In genomic region chr12:114683709-114684097, GRCh38 we compare ENCODE assay signal across 8 cellular contexts. TPM values are rescaled to one million over a fixed set of nuclear protein-coding genes. Genes with fewer than 3 reads are reported as not detected.
DNase-seq lines count a peak whose midpoint lies in the region; ATAC-seq and TF ChIP-seq lines count a peak whose summit lies in the region.

No MANE protein-coding gene starts in this region.

- no peak for DNase-seq in T-helper 2 cell treated with Interferon-gamma antibody and Interleukin-4, amounts not matched to agents 5 μg/mL and 100 μg/mL, for 36 hours (ENCODE audit: low spot score)
- DNase-seq in T-helper 2 cell (no peak), cardiac fibroblast (ENCODE audit: low read depth in 2 of 2) (no peak), NCI-H1092 treated with DMSO at 0.1 percent for 48 hours (lab: John Stamatoyannopoulos, UW) (no peak), NCI-H2171 treated with DMSO at 0.1 percent for 48 hours (lab: John Stamatoyannopoulos, UW) (no peak)

- H3K27ac ChIP-seq in liver (ENCODE audit: low read depth in 1 of 2, low read length in 2 of 2) (peak overlapping the region; percentile 93 to 95), thymus (ENCODE audit: low read depth) (peak overlapping the region; percentile 20)

- WGBS in liver = under 1% methylated on average over 19 of the region's 19 CpGs
- WGBS in thymus = 3% methylated on average over 19 of the region's 19 CpGs

- peak overlapping the region; percentile 73 for H3K4me3 Mint-ChIP-seq in T-helper 2 cell treated with Interferon-gamma antibody and Interleukin-4, amounts not matched to agents 5 μg/mL and 100 μg/mL, for 36 hours

- peaks cover 93% of the 10 kb centered on the region for H3K27me3 Mint-ChIP-seq in T-helper 2 cell treated with Interferon-gamma antibody and Interleukin-4, amounts not matched to agents 5 μg/mL and 100 μg/mL, for 36 hours (ENCODE audit: low read depth)

- no peak for ATAC-seq in GM21529 (IDR thresholded peaks at IDR 0.05; ENCODE audit: unreplicated experiment)

- H3K9ac ChIP-seq in liver (ENCODE audit: low read depth in 1 of 2, low read length in 2 of 2) = peak overlapping the region; percentile 92 to 97

- no peaks in the 10 kb centered on the region for H3K9me3 Mint-ChIP-seq in T-helper 2 cell treated with Interferon-gamma antibody and Interleukin-4, amounts not matched to agents 5 μg/mL and 100 μg/mL, for 36 hours

- H3K27me3 ChIP-seq in liver (ENCODE audit: control insufficient read depth in 4 of 4, insufficient read depth in 4 of 4, low read length in 3 of 4) (no peaks in the 10 kb centered on the region), thymus (ENCODE audit: control insufficient read depth, insufficient read depth) (peaks cover 86% of the 10 kb centered on the region)

- H3K4me1 ChIP-seq in liver (ENCODE audit: control insufficient read depth in 4 of 4, insufficient read depth in 4 of 4, low read length in 3 of 4) (peaks cover 2 to 23% (median 6%) of the 10 kb centered on the region in 4 donors), thymus (ENCODE audit: control insufficient read depth, insufficient read depth, low read length) (no peaks in the 10 kb centered on the region)

- TF ChIP-seq CTCF in cardiac fibroblast (IDR thresholded peaks at IDR 0.05; ENCODE audit: low read depth, low read length) (no peak), liver (IDR thresholded peaks at IDR 0.05; ENCODE audit: low read depth, low read length, missing input control) (no peak)

- peak overlapping the region; percentile 70 to 85 for H3K4me3 ChIP-seq in cardiac fibroblast (replicated peaks in 1 of 2; ENCODE audit: low read depth in 2 of 2, low read length in 2 of 2)
- peak overlapping the region; percentile 63 to 83 (median 79) for H3K4me3 ChIP-seq in liver (ENCODE audit: low read depth in 1 of 3, low read length in 3 of 3)
- H3K4me3 ChIP-seq in thymus (ENCODE audit: low read length) = peak overlapping the region; percentile 31

- peak overlapping the region; percentile 45 for H3K27ac Mint-ChIP-seq in T-helper 2 cell treated with Interferon-gamma antibody and Interleukin-4, amounts not matched to agents 5 μg/mL and 100 μg/mL, for 36 hours

- no peaks in the 10 kb centered on the region for H3K9me3 ChIP-seq in liver (ENCODE audit: control insufficient read depth in 4 of 4, low read length in 3 of 4)
- H3K9me3 ChIP-seq in thymus (ENCODE audit: control insufficient read depth) = peaks cover 3% of the 10 kb centered on the region

- H3K4me1 Mint-ChIP-seq in T-helper 2 cell treated with Interferon-gamma antibody and Interleukin-4, amounts not matched to agents 5 μg/mL and 100 μg/mL, for 36 hours (ENCODE audit: low read depth) = peaks cover 13% of the 10 kb centered on the region

- no peaks in the 10 kb centered on the region for H3K36me3 Mint-ChIP-seq in T-helper 2 cell treated with Interferon-gamma antibody and Interleukin-4, amounts not matched to agents 5 μg/mL and 100 μg/mL, for 36 hours (ENCODE audit: low read depth)

- TF ChIP-seq RAD21 in liver (IDR thresholded peaks at IDR 0.05) = no peak

- H3K36me3 ChIP-seq in liver (ENCODE audit: control insufficient read depth in 4 of 4, insufficient read depth in 3 of 4, low read depth in 1 of 4, low read length in 3 of 4) (peaks cover 0 to 4% (median 1%) of the 10 kb centered on the region in 4 donors), thymus (ENCODE audit: control insufficient read depth, insufficient read depth) (no peaks in the 10 kb centered on the region)

TF ChIP-seq in liver, 16 proteins besides CTCF, POLR2A, EP300 and RAD21:
- TF ChIP-seq ATF3 (IDR thresholded peaks at IDR 0.05) (peak; percentile 40), FOXA1 (IDR thresholded peaks at IDR 0.05) (no peak), EGR1 (IDR thresholded peaks at IDR 0.05; ENCODE audit: low read depth in 2 of 2) (no peak), FOXA2 (IDR thresholded peaks at IDR 0.05) (no peak), SP1 (IDR thresholded peaks at IDR 0.05) (no peak), RXRA (IDR thresholded peaks at IDR 0.05) (no peak), ZBTB33 (IDR thresholded peaks at IDR 0.05) (no peak)

RNA-seq across cellular contexts. Expression of gene TBX3, which starts 0.3 kb away (rescaled TPM):
- 10 to 100 TPM in 1 of 2 donors, 1 to 10 TPM in 1; 5.8 to 23.0 TPM for total RNA-seq in liver
- polyA plus RNA-seq in liver (10 to 100 TPM; 12.2 to 26.8 TPM), thymus (3.9 TPM)
